Comparison of ENCODE assay signal across 20 cellular contexts in genomic region chr3:32434206-32434605, GRCh38. TPM values are rescaled to one million over a fixed set of nuclear protein-coding genes. Genes with fewer than 3 reads are reported as not detected.
A peak's percentile ranks its signal among the peaks of the same experiment; 100 is the strongest.
DNase-seq lines count a peak whose midpoint lies in the region; ATAC-seq, FAIRE-seq and TF ChIP-seq lines count a peak whose summit lies in the region.
"Had no signal": no experiment of that assay in that cellular context is flagged by ENCODE, and none has a peak within 500 bp of the region (broad histone marks: within the 10 kb centered on the region; RNA-seq: fewer than 3 reads in every experiment).

No MANE protein-coding gene starts in this region.

- peak overlapping the region; percentile 99 for H3K27ac Mint-ChIP-seq in activated CD8-positive, alpha-beta memory T cell treated with anti-CD3 and anti-CD28 coated beads, Interleukin-2, amount 10 ng/mL, durations not matched to agents 7 days and 5 days
- peak overlapping the region in 2 of 3 donors; percentile 98 to 99 for H3K27ac Mint-ChIP-seq in CD4-positive, CD25-positive, alpha-beta regulatory T cell
- H3K27ac Mint-ChIP-seq in T-helper 17 cell (peak overlapping the region; percentile 96), mesothelial cell of epicardium (no peak overlapping the region)

- in situ Hi-C loops in HepG2 (cut with HindIII; ENCODE audit: extremely low pct_ligation_motif_present, low pct_unique_long_range_greater_than_20kb): no loop called here

- ATAC-seq in activated CD8-positive, alpha-beta memory T cell treated with anti-CD3 and anti-CD28 coated beads, Interleukin-2, amount 10 ng/mL, durations not matched to agents 7 days and 5 days: no peak
- no peak for ATAC-seq in CD4-positive, CD25-positive, alpha-beta regulatory T cell (ENCODE audit: low read depth in 2 of 2)
- ATAC-seq in T-helper 17 cell (no peak), HepG2 (no peak), psoas muscle (no peak)

- 93% methylated on average over 4 of the region's 4 CpGs for WGBS in HepG2 (ENCODE audit: low lambda C conversion rate)
- WGBS in psoas muscle, 3 donors: 95 to 96% (median 96%) methylated on average over 4 of the region's 4 CpGs

- no peak for TF ChIP-seq RAD21 in HepG2 (CRISPR knock-in tag; IDR thresholded peaks at IDR 0.05)

- peak overlapping the region; percentile 93 for H3K27ac ChIP-seq in CD4-positive, CD25-positive, alpha-beta regulatory T cell (ENCODE audit: insufficient read depth, low read length, poor library complexity, severe bottlenecking)
- no peak overlapping the region for H3K27ac ChIP-seq in HepG2 (ENCODE audit: extremely low read length, insufficient read depth, low read length)
- H3K27ac ChIP-seq in psoas muscle: no peak overlapping the region

- H3K79me2 ChIP-seq in HepG2 (ENCODE audit: insufficient read depth, low read length): peaks cover 7% of the 10 kb centered on the region

- no peak for TF ChIP-seq CTCF in mesothelial cell of epicardium (IDR thresholded peaks at IDR 0.05; ENCODE audit: unreplicated experiment)
- TF ChIP-seq CTCF in HepG2 (CRISPR knock-in tag; IDR thresholded peaks at IDR 0.05): no peak
- no peak for TF ChIP-seq CTCF in psoas muscle (IDR thresholded peaks at IDR 0.05)

- no peaks in the 10 kb centered on the region for H3K27me3 ChIP-seq in CD4-positive, CD25-positive, alpha-beta regulatory T cell (ENCODE audit: control insufficient read depth, insufficient read depth, low read length)
- H3K27me3 ChIP-seq in HepG2 (ENCODE audit: control insufficient read depth in 1 of 2, insufficient read depth in 2 of 2, low read length in 2 of 2) (no peaks in the 10 kb centered on the region), psoas muscle (ENCODE audit: insufficient read depth in 3 of 3, low read length in 2 of 3) (no peaks in the 10 kb centered on the region)
- H3K27me3 ChIP-seq: Peyer's patch had no signal

- DNase-seq in activated CD8-positive, alpha-beta memory T cell treated with anti-CD3 and anti-CD28 coated beads, Interleukin-2, amount 10 ng/mL, durations not matched to agents 7 days and 5 days: peak; percentile 11
- no peak for DNase-seq in activated CD8-positive, alpha-beta memory T cell treated with anti-CD3 and anti-CD28 coated beads for 24 hours
- DNase-seq in CD4-positive, CD25-positive, alpha-beta regulatory T cell: no peak
- no peak for DNase-seq in T-helper 17 cell
- peak; percentile 9 for DNase-seq in islet precursor cell
- no peak for DNase-seq in mesothelial cell of epicardium (ENCODE audit: low spot score in 2 of 2, unreplicated experiment in 2 of 2)
- DNase-seq in HepG2 (ENCODE audit: low spot score): no peak
- no peak for DNase-seq in psoas muscle
- DNase-seq: AML-193, C1 segment of cervical spinal cord, DMS79 treated with DMSO at 0.1 percent for 48 hours, KG1, NCI-H1105, NCI-H146, NCI-H2029, NCI-H226, NCI-H510A treated with DMSO at 0.1 percent for 48 hours, NCI-H748 treated with DMSO at 0.1 percent for 48 hours had no signal

- H3K36me3 Mint-ChIP-seq in activated CD8-positive, alpha-beta memory T cell treated with anti-CD3 and anti-CD28 coated beads, Interleukin-2, amount 10 ng/mL, durations not matched to agents 7 days and 5 days: peaks cover 5% of the 10 kb centered on the region
- H3K36me3 Mint-ChIP-seq in CD4-positive, CD25-positive, alpha-beta regulatory T cell: no peaks in the 10 kb centered on the region
- peaks cover 3% of the 10 kb centered on the region for H3K36me3 Mint-ChIP-seq in T-helper 17 cell (ENCODE audit: low read depth)
- H3K36me3 Mint-ChIP-seq in mesothelial cell of epicardium: no peaks in the 10 kb centered on the region

- no peak for TF ChIP-seq POLR2A in HepG2 (IDR thresholded peaks at IDR 0.05; ENCODE audit: insufficient read depth in 1 of 2, low read depth in 2 of 2, low read length in 2 of 2)

- POLR2A ChIA-PET in HepG2 (lab: Yijun Ruan, JAX): no interaction called here

- intact Hi-C loops in HepG2 (cut with micrococcal nuclease; ENCODE audit: unreplicated experiment): no loop called here
- intact Hi-C loops in psoas muscle (cut with DNase I): no loop called here

- TF ChIP-seq EP300 in HepG2 (IDR thresholded peaks at IDR 0.05; ENCODE audit: low read depth in 2 of 2, low read length in 2 of 2): no peak
- no peak for TF ChIP-seq EP300 in HepG2 (CRISPR knock-in tag; IDR thresholded peaks at IDR 0.05; ENCODE audit: borderline replicate concordance)

- no peak overlapping the region for H2AFZ ChIP-seq in HepG2 (ENCODE audit: low read length)

- H3K9me3 ChIP-seq in CD4-positive, CD25-positive, alpha-beta regulatory T cell (ENCODE audit: control insufficient read depth in 2 of 2, low read length in 2 of 2): no peaks in the 10 kb centered on the region
- H3K9me3 ChIP-seq in T-helper 17 cell (ENCODE audit: control insufficient read depth, low read length, poor library complexity, severe bottlenecking) (no peaks in the 10 kb centered on the region), HepG2 (ENCODE audit: low read length) (no peaks in the 10 kb centered on the region), psoas muscle (no peaks in the 10 kb centered on the region)
- H3K9me3 ChIP-seq: Peyer's patch had no signal

- no peak overlapping the region for H3K4me3 ChIP-seq in CD4-positive, CD25-positive, alpha-beta regulatory T cell (ENCODE audit: low read depth, low read length)
- H3K4me3 ChIP-seq in HepG2 (replicated peaks in 1 of 3; ENCODE audit: insufficient read depth in 1 of 3, low read depth in 2 of 3, low read length in 3 of 3) (no peak overlapping the region), psoas muscle (no peak overlapping the region)
- H3K4me3 ChIP-seq: Peyer's patch had no signal

- H3K4me2 ChIP-seq in HepG2 (ENCODE audit: low read depth, low read length): no peak overlapping the region

- H3K4me3 Mint-ChIP-seq in activated CD8-positive, alpha-beta memory T cell treated with anti-CD3 and anti-CD28 coated beads, Interleukin-2, amount 10 ng/mL, durations not matched to agents 7 days and 5 days: no peak overlapping the region
- peak overlapping the region in 1 of 4 donors; percentile 90 for H3K4me3 Mint-ChIP-seq in CD4-positive, CD25-positive, alpha-beta regulatory T cell
- H3K4me3 Mint-ChIP-seq in T-helper 17 cell (no peak overlapping the region), mesothelial cell of epicardium (no peak overlapping the region)

- H3K27me3 Mint-ChIP-seq in activated CD8-positive, alpha-beta memory T cell treated with anti-CD3 and anti-CD28 coated beads, Interleukin-2, amount 10 ng/mL, durations not matched to agents 7 days and 5 days: no peaks in the 10 kb centered on the region
- H3K27me3 Mint-ChIP-seq in CD4-positive, CD25-positive, alpha-beta regulatory T cell: no peaks in the 10 kb centered on the region
- H3K27me3 Mint-ChIP-seq in T-helper 17 cell: no peaks in the 10 kb centered on the region
- no peaks in the 10 kb centered on the region for H3K27me3 Mint-ChIP-seq in mesothelial cell of epicardium (ENCODE audit: low read depth)

- CTCF ChIA-PET in activated CD8-positive, alpha-beta memory T cell treated with anti-CD3 and anti-CD28 coated beads, Interleukin-2, amount 10 ng/mL, durations not matched to agents 7 days and 5 days (lab: Charles Lee): interaction anchor here (0.7 to 3.3 kb wide), 8 partner anchors 9 to 60 kb away, joined by 3 to 24 read pairs (median 8); no protein-coding TSS in a partner anchor
- CTCF ChIA-PET in HepG2 (lab: Yijun Ruan, JAX; ENCODE audit: low intra/inter-chr PET ratio, low total read pairs): no interaction called here

- no peaks in the 10 kb centered on the region for H3K36me3 ChIP-seq in CD4-positive, CD25-positive, alpha-beta regulatory T cell (ENCODE audit: control insufficient read depth, insufficient read depth, low read length)
- H3K36me3 ChIP-seq in HepG2 (replicated peaks in 1 of 2; ENCODE audit: control insufficient read depth in 1 of 2, insufficient read depth in 2 of 2, low read length in 2 of 2) (no peaks in the 10 kb centered on the region), psoas muscle (ENCODE audit: insufficient read depth in 1 of 2, low read depth in 1 of 2) (no peaks in the 10 kb centered on the region)
- H3K36me3 ChIP-seq: Peyer's patch had no signal

- no peaks in the 10 kb centered on the region for H3K9me3 Mint-ChIP-seq in activated CD8-positive, alpha-beta memory T cell treated with anti-CD3 and anti-CD28 coated beads, Interleukin-2, amount 10 ng/mL, durations not matched to agents 7 days and 5 days (ENCODE audit: low read depth)
- peaks cover 0 to 2% (median 0%) of the 10 kb centered on the region in 7 donors for H3K9me3 Mint-ChIP-seq in CD4-positive, CD25-positive, alpha-beta regulatory T cell
- no peaks in the 10 kb centered on the region for H3K9me3 Mint-ChIP-seq in mesothelial cell of epicardium

- peaks cover 81% of the 10 kb centered on the region for H3K4me1 ChIP-seq in CD4-positive, CD25-positive, alpha-beta regulatory T cell (ENCODE audit: control insufficient read depth, insufficient read depth, low read length, poor library complexity, severe bottlenecking)
- H3K4me1 ChIP-seq in HepG2 (ENCODE audit: insufficient read depth, low read length) (no peaks in the 10 kb centered on the region), psoas muscle (peaks cover 5% of the 10 kb centered on the region)

- H3K4me1 Mint-ChIP-seq in activated CD8-positive, alpha-beta memory T cell treated with anti-CD3 and anti-CD28 coated beads, Interleukin-2, amount 10 ng/mL, durations not matched to agents 7 days and 5 days: peaks cover 86% of the 10 kb centered on the region
- peaks cover 37 to 92% (median 73%) of the 10 kb centered on the region in 4 donors for H3K4me1 Mint-ChIP-seq in CD4-positive, CD25-positive, alpha-beta regulatory T cell
- H3K4me1 Mint-ChIP-seq in T-helper 17 cell: peaks cover 62% of the 10 kb centered on the region
- H3K4me1 Mint-ChIP-seq in mesothelial cell of epicardium: peaks cover 12% of the 10 kb centered on the region

- BruUV-seq in HepG2 (replicated peaks; lab: Mats Ljungman, UMichigan): no TSS peak

- FAIRE-seq in HepG2 (lab: Jason Lieb, UNC): no peak
- FAIRE-seq: H1 had no signal

- no peaks in the 10 kb centered on the region for H4K20me1 ChIP-seq in HepG2 (ENCODE audit: insufficient read depth, low read length)

- no peak overlapping the region for H3K9ac ChIP-seq in HepG2 (ENCODE audit: insufficient read depth, low read depth, low read length)

RNA-seq across cellular contexts. Expression of gene CMTM7, which starts 42.6 kb away (rescaled TPM):
- 10 to 100 TPM; 42.6 to 49.8 TPM for total RNA-seq in activated CD8-positive, alpha-beta memory T cell treated with anti-CD3 and anti-CD28 coated beads, Interleukin-2, amount 10 ng/mL, durations not matched to agents 7 days and 5 days
- total RNA-seq in CD4-positive, CD25-positive, alpha-beta regulatory T cell: 77.3 TPM
- 100 to 1,000 TPM; 141 to 231 (median 171) TPM for polyA plus RNA-seq in CD4-positive, CD25-positive, alpha-beta regulatory T cell
- 10 to 100 TPM; 38.5 to 45.3 TPM for total RNA-seq in T-helper 17 cell
- 14.2 to 18.0 TPM (median 16.6 TPM) in 3 replicates for total RNA-seq in mesothelial cell of epicardium
- total RNA-seq in HepG2 (2016; rRNA removed; fragmentation: Illumina TruSeq; extraction: Trizol): 16.3 and 20.9 TPM in 2 replicates
- 22.9 and 35.2 TPM in 2 replicates for total RNA-seq in HepG2 (2016; cell fraction: cytosol; rRNA removed; fragmentation: Illumina TruSeq; extraction: Trizol; ENCODE audit: low read depth)
- total RNA-seq in HepG2 (2016; cell fraction: insoluble cytoplasmic fraction; rRNA removed; fragmentation: Illumina TruSeq; extraction: Trizol): 17.4 and 22.1 TPM in 2 replicates
- 31.5 and 35.8 TPM in 2 replicates for total RNA-seq in HepG2 (2016; cell fraction: membrane; rRNA removed; fragmentation: Illumina TruSeq; extraction: Trizol)
- total RNA-seq in HepG2 (2016; cell fraction: nucleus; rRNA removed; fragmentation: Illumina TruSeq; extraction: Trizol): 21.3 and 25.3 TPM in 2 replicates
- 21.4 and 21.5 TPM in 2 replicates for polyA plus RNA-seq in HepG2 (2011; rRNA removed)
- polyA plus RNA-seq in HepG2 (2011; cell fraction: cytosol; rRNA removed): 18.5 and 26.0 TPM in 2 replicates
- 17.4 and 20.3 TPM in 2 replicates for polyA plus RNA-seq in HepG2 (2011; cell fraction: nucleus; rRNA removed)
- polyA plus RNA-seq in HepG2 (2012): 12.6 and 15.2 TPM in 2 replicates
- polyA plus RNA-seq in HepG2 (2016; cell fraction: cytosol; fragmentation: Illumina TruSeq; extraction: Trizol; ENCODE audit: low read depth): 65.0 and 80.4 TPM in 2 replicates
- 41.8 and 49.0 TPM in 2 replicates for polyA plus RNA-seq in HepG2 (2016; cell fraction: insoluble cytoplasmic fraction; fragmentation: Illumina TruSeq; extraction: Trizol; ENCODE audit: low read depth)
- polyA plus RNA-seq in HepG2 (2016; cell fraction: membrane; fragmentation: Illumina TruSeq; extraction: Trizol; ENCODE audit: low read depth): 78.5 and 84.2 TPM in 2 replicates
- polyA plus RNA-seq in HepG2 (2016; cell fraction: nucleus; fragmentation: Illumina TruSeq; extraction: Trizol; ENCODE audit: insufficient read depth, low read depth): 56.7 and 59.4 TPM in 2 replicates
- 0.16 and 25.3 TPM in 2 replicates for polyA minus RNA-seq in HepG2 (2011; rRNA and poly(A)+ RNA removed; ENCODE audit: low replicate concordance)
- polyA minus RNA-seq in HepG2 (2011; cell fraction: cytosol; rRNA and poly(A)+ RNA removed): 15.5 and 16.0 TPM in 2 replicates
- polyA minus RNA-seq in HepG2 (2011; cell fraction: nucleus; rRNA and poly(A)+ RNA removed): 11.4 and 13.4 TPM in 2 replicates
- 10 to 100 TPM in 1 of 4 donors, 1 to 10 TPM in 3; 2.6 to 18.5 (median 6.1) TPM for total RNA-seq in psoas muscle
- polyA plus RNA-seq in psoas muscle: 1 to 10 TPM in 2 of 3 donors, under 1 TPM in 1; 0.65 to 2.6 (median 1.9) TPM

Comparison
In these comparisons a context has a peak if more than half of its experiments do, and no peak if none do; other contexts are left out.
1. DNase-seq: peak in activated CD8-positive, alpha-beta memory T cell treated with anti-CD3 and anti-CD28 coated beads, Interleukin-2, amount 10 ng/mL, durations not matched to agents 7 days and 5 days (single experiment) and islet precursor cell (single experiment); none in activated CD8-positive, alpha-beta memory T cell treated with anti-CD3 and anti-CD28 coated beads for 24 hours (single experiment), CD4-positive, CD25-positive, alpha-beta regulatory T cell (0 of 3), T-helper 17 cell (0 of 3), mesothelial cell of epicardium (0 of 2), HepG2 (single experiment) and psoas muscle (0 of 2).